8 cellular contexts compared by ENCODE assay signal in genomic region chr1:159922499-159923202, GRCh38. TPM values are rescaled to one million over a fixed set of nuclear protein-coding genes. Genes with fewer than 3 reads are reported as not detected.
DNase-seq lines count a peak whose midpoint lies in the region; ATAC-seq and TF ChIP-seq lines count a peak whose summit lies in the region.

No MANE protein-coding gene starts in this region.

- no peak for TF ChIP-seq POLR2A in tibial nerve (IDR thresholded peaks at IDR 0.05)

- peak overlapping the region; percentile 98 for H3K27ac ChIP-seq in ACC112 (ENCODE audit: low read depth, low read length)
- H3K27ac ChIP-seq in tibial nerve = peak overlapping the region; percentile 86 to 98 (median 97)
- H3K27ac ChIP-seq in substantia nigra (ENCODE audit: low read depth, low read length, poor library complexity, severe bottlenecking) = no peak overlapping the region

- in situ Hi-C loops in astrocyte of the spinal cord (cut with HindIII; ENCODE audit: low sequenced_read_pairs) = no loop called here
- in situ Hi-C loops in GM13976 (cut with MboI; ENCODE audit: low sequenced_read_pairs, unreplicated experiment) = no loop called here

- H3K79me2 ChIP-seq in ACC112 (ENCODE audit: control insufficient read depth, insufficient read depth, low read length, unreplicated experiment) = peaks cover 56% of the 10 kb centered on the region

- H3K36me3 ChIP-seq in ACC112 (ENCODE audit: insufficient read depth, low read length) = peaks cover 13% of the 10 kb centered on the region; the same call in 1 of the 2 replicates
- peaks cover 0 to 33% (median 19%) of the 10 kb centered on the region in 3 donors for H3K36me3 ChIP-seq in tibial nerve

- no peak for TF ChIP-seq EP300 in tibial nerve (IDR thresholded peaks at IDR 0.05)

- peak overlapping the region; percentile 76 for H3K4me3 ChIP-seq in ACC112 (ENCODE audit: low read depth, low read length)
- H3K4me3 ChIP-seq in astrocyte of the spinal cord (ENCODE audit: low read depth, low read length) = peak overlapping the region; percentile 82
- H3K4me3 ChIP-seq in tibial nerve = peak overlapping the region; percentile 73 to 99 (median 84)

- H3K27me3 ChIP-seq in ACC112 (ENCODE audit: insufficient read depth, low read length) (no peaks in the 10 kb centered on the region), tibial nerve (no peaks in the 10 kb centered on the region)

- TF ChIP-seq CTCF in astrocyte of the spinal cord (IDR thresholded peaks at IDR 0.05; ENCODE audit: low read depth, low read length) (no peak), tibial nerve (IDR thresholded peaks at IDR 0.05) (no peak), GM13976 (IDR thresholded peaks at IDR 0.05; ENCODE audit: borderline replicate concordance, control extremely low read depth, extremely low read depth, insufficient read depth, missing control alignments) (no peak)

- peak; percentile 0 for ATAC-seq in HG02678 (IDR thresholded peaks at IDR 0.05; ENCODE audit: unreplicated experiment)
- ATAC-seq in left lobe of liver = peak; percentile 77

- 48 to 54% methylated on average over 5 to 7 of the region's 8 CpGs for WGBS in tibial nerve, 2 donors

- no peak overlapping the region for H2AFZ ChIP-seq in ACC112 (ENCODE audit: low read length, unreplicated experiment)

- H3K4me1 ChIP-seq in ACC112 (ENCODE audit: control insufficient read depth, insufficient read depth, low read length, unreplicated experiment) = peaks cover 39% of the 10 kb centered on the region
- H3K4me1 ChIP-seq in tibial nerve = peaks cover 0 to 53% (median 31%) of the 10 kb centered on the region in 4 donors

- H3K9me3 ChIP-seq in tibial nerve = no peaks in the 10 kb centered on the region

- DNase-seq in astrocyte of the spinal cord (ENCODE audit: low read depth, low spot score) (no peak), left lobe of liver (ENCODE audit: low spot score) (peak; percentile 90), tibial nerve (ENCODE audit: low spot score in 2 of 2) (no peak), GM13976 (ENCODE audit: low spot score) (no peak), substantia nigra (lab: John Stamatoyannopoulos, UW) (no peak)
- DNase-seq in activated CD4-positive, alpha-beta T cell treated with anti-CD3 and anti-CD28 coated beads for 4 hours = no peak

RNA-seq across cellular contexts. Expression of gene TAGLN2, which starts 2.7 kb away (rescaled TPM):
- total RNA-seq in left lobe of liver = 68.3 TPM
- 100 to 1,000 TPM; 149 to 205 (median 168) TPM for total RNA-seq in tibial nerve

RNA-seq across cellular contexts. Expression of gene CFAP45, which starts 22.7 kb away (rescaled TPM):
- total RNA-seq in left lobe of liver (not detected), tibial nerve (under 1 TPM in 3 of 4 donors, not detected in 1; 0.39 to 0.66 (median 0.63) TPM)

RNA-seq across cellular contexts. Expression of gene IGSF9, which starts 22.8 kb away (rescaled TPM):
- total RNA-seq in left lobe of liver (17.0 TPM), tibial nerve (under 1 TPM in 2 of 4 donors, not detected in 2; 0.20 to 0.63 TPM)

RNA-seq across cellular contexts. Expression of gene SLAMF9, which starts 31.4 kb away (rescaled TPM):
- total RNA-seq in left lobe of liver (0.83 TPM), tibial nerve (not detected)

Comparison
In these comparisons a context has a peak if more than half of its experiments do, and no peak if none do; other contexts are left out.
1. RNA of gene IGSF9, which starts 22.8 kb away (total RNA-seq): 17.0 TPM in left lobe of liver (single experiment); 0.20 to 0.63 TPM in tibial nerve; every median in the first group is over 10 times any median in the second.
2. Peak in every context shown above with its lines, with median percentiles within 50 percentile points of each other: H3K4me3 ChIP-seq.